In genomic region chr3:196771067-196771466, GRCh38 we compare ENCODE assay signal across 20 cellular contexts.
"Had no signal": no experiment of that assay in that cellular context is flagged by ENCODE, and none has a peak within 500 bp of the region (broad histone marks: within the 10 kb centered on the region; RNA-seq: fewer than 3 reads in every experiment).

No MANE protein-coding gene starts in this region.

- H3K27me3 Mint-ChIP-seq: activated naive CD8-positive, alpha-beta T cell treated with anti-CD3 and anti-CD28 coated beads, Interleukin-2, amount 10 ng/mL, durations not matched to agents 7 days and 5 days; stimulated activated naive CD8-positive, alpha-beta T cell treated with anti-CD3 and anti-CD28 coated beads, Interleukin-15, Interleukin-2, amounts not matched to agents 100 ng/mL and 50 ng/mL, for 24 hours; T-cell; type B pancreatic cell had no signal

- H3K27me3 ChIP-seq: body of pancreas, esophagus muscularis mucosa had no signal

- H3K27ac Mint-ChIP-seq: activated CD8-positive, alpha-beta T cell treated with anti-CD3 and anti-CD28 coated beads, Interleukin-2, amount 10 ng/mL, durations not matched to agents 7 days and 5 days; activated naive CD8-positive, alpha-beta T cell treated with anti-CD3 and anti-CD28 coated beads, Interleukin-2, amount 10 ng/mL, durations not matched to agents 7 days and 5 days; nephron progenitor cell; stimulated activated naive CD8-positive, alpha-beta T cell treated with anti-CD3 and anti-CD28 coated beads, Interleukin-15, Interleukin-2, amounts not matched to agents 100 ng/mL and 50 ng/mL, for 24 hours; T-cell; type B pancreatic cell had no signal

- H3K27ac ChIP-seq: body of pancreas, esophagus muscularis mucosa had no signal

- H3K4me3 ChIP-seq: body of pancreas, esophagus muscularis mucosa had no signal

- H3K9me3 ChIP-seq: body of pancreas, esophagus muscularis mucosa had no signal

- ATAC-seq: activated CD8-positive, alpha-beta T cell treated with anti-CD3 and anti-CD28 coated beads, Interleukin-2, amount 10 ng/mL, durations not matched to agents 7 days and 5 days; body of pancreas; left cardiac atrium; SK-N-SH treated with all-trans-retinoic acid at 6 μM for 48 hours; T-cell had no signal

- H3K9me3 Mint-ChIP-seq: activated naive CD8-positive, alpha-beta T cell treated with anti-CD3 and anti-CD28 coated beads, Interleukin-2, amount 10 ng/mL, durations not matched to agents 7 days and 5 days; stimulated activated naive CD8-positive, alpha-beta T cell treated with anti-CD3 and anti-CD28 coated beads, Interleukin-15, Interleukin-2, amounts not matched to agents 100 ng/mL and 50 ng/mL, for 24 hours; T-cell had no signal

- FAIRE-seq: endothelial cell of umbilical vein had no signal

- DNase-seq: activated CD4-positive, alpha-beta T cell treated with anti-CD3 and anti-CD28 coated beads for 48 hours; activated CD4-positive, CD25-positive, alpha-beta regulatory T cell; activated CD8-positive, alpha-beta T cell treated with anti-CD3 and anti-CD28 coated beads, Interleukin-2, amount 10 ng/mL, durations not matched to agents 7 days and 5 days; activated gamma-delta T cell treated with Interleukin-2 at 50 U/mL for 16 hours; activated naive CD8-positive, alpha-beta T cell treated with anti-CD3 and anti-CD28 coated beads, Interleukin-2, amount 10 ng/mL, durations not matched to agents 7 days and 5 days; body of pancreas; central memory CD4-positive, alpha-beta T cell; cortex of kidney; effector CD8-positive, alpha-beta T cell; left cardiac atrium; mesendoderm; nephron progenitor cell; nucleus accumbens; T-cell; T-helper 9 cell had no signal

- H3K4me3 Mint-ChIP-seq: activated CD8-positive, alpha-beta T cell treated with anti-CD3 and anti-CD28 coated beads, Interleukin-2, amount 10 ng/mL, durations not matched to agents 7 days and 5 days; activated naive CD8-positive, alpha-beta T cell treated with anti-CD3 and anti-CD28 coated beads, Interleukin-2, amount 10 ng/mL, durations not matched to agents 7 days and 5 days; nephron progenitor cell; stimulated activated naive CD8-positive, alpha-beta T cell treated with anti-CD3 and anti-CD28 coated beads, Interleukin-15, Interleukin-2, amounts not matched to agents 100 ng/mL and 50 ng/mL, for 24 hours; type B pancreatic cell had no signal
